ENCODE assay signal across 13 cellular contexts in the genomic region with DNA sequence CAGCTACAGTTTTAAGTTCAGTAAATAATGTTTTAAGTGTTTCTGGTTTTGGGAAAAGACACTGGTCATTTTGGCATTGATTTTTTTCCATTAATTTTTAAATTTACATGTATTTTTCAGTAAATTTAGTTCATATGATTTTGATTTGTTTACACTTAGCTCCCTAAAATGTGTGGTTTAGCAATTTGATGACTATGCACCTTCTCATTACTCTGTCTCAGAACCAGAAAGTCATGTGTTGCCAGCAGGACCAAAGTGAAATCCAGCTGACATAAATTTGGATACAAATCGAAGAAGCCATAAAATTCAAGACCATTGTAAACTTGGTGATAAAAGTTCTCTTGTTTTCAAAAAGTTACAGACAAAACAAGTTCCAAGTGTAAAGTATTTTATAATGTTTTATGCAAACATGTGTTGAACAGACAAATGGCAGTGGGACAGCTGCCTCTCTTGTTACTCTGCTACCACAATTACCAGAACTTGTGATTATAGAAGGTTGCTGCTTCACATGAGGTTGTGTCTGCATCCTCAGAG.
"Had no signal": no experiment of that assay in that cellular context is flagged by ENCODE, and none has a peak within 500 bp of the region (broad histone marks: within the 10 kb centered on the region; RNA-seq: fewer than 3 reads in every experiment).

No MANE protein-coding gene starts in this region.

- H3K27me3 ChIP-seq: brain microvascular endothelial cell, esophagus muscularis mucosa, left lung, ovary, tibial artery had no signal

- H3K4me1 ChIP-seq: esophagus muscularis mucosa, left lung, tibial artery had no signal

- H3K27ac Mint-ChIP-seq: activated naive CD8-positive, alpha-beta T cell had no signal

- H3K27ac ChIP-seq: brain microvascular endothelial cell, esophagus muscularis mucosa, tibial artery had no signal

- H3K27me3 Mint-ChIP-seq: activated naive CD8-positive, alpha-beta T cell had no signal

- H3K36me3 ChIP-seq: brain microvascular endothelial cell, esophagus muscularis mucosa, left lung, ovary, tibial artery had no signal

- DNase-seq: activated CD4-positive, alpha-beta T cell treated with anti-CD3 and anti-CD28 coated beads for 1 hour; activated CD4-positive, alpha-beta T cell treated with anti-CD3 and anti-CD28 coated beads, Interleukin-2, amount 50 U/mL, for 48 hours; activated gamma-delta T cell; activated T-cell treated with anti-CD3 and anti-CD28 coated beads, Interleukin-2, amount 50 U/mL, for 48 hours; brain microvascular endothelial cell; left lung; mesenchymal stem cell; T1000; tibial artery had no signal

- ATAC-seq: left lung had no signal

- H3K36me3 Mint-ChIP-seq: activated naive CD8-positive, alpha-beta T cell had no signal

- H3K4me3 Mint-ChIP-seq: activated naive CD8-positive, alpha-beta T cell had no signal

- H3K9me3 ChIP-seq: esophagus muscularis mucosa, left lung, ovary, tibial artery had no signal

- H3K4me3 ChIP-seq: esophagus muscularis mucosa, left lung, ovary, skin epidermis, tibial artery had no signal
